Comparison of ENCODE assay signal across 8 cellular contexts in genomic region chr2:152097291-152098032, GRCh38. TPM values are rescaled to one million over a fixed set of nuclear protein-coding genes. Genes with fewer than 3 reads are reported as not detected.
A peak's percentile ranks its signal among the peaks of the same experiment; 100 is the strongest.
DNase-seq lines count a peak whose midpoint lies in the region; ATAC-seq and TF ChIP-seq lines count a peak whose summit lies in the region.

No MANE protein-coding gene starts in this region.

- H3K4me3 ChIP-seq in heart left ventricle = peak overlapping the region; percentile 50 to 78 (median 64)
- peak overlapping the region; percentile 59 for H3K4me3 ChIP-seq in retinal pigment epithelial cell (ENCODE audit: low read length)

- CTCF ChIA-PET in activated CD8-positive, alpha-beta T cell treated with anti-CD3 and anti-CD28 coated beads, Interleukin-2, amount 10 ng/mL, durations not matched to agents 7 days and 5 days (lab: Charles Lee) = interaction anchor here (1.2 kb wide), 1 partner anchor 78 kb away, joined by 3 read pairs; the partner anchor contains the start of gene STAM2

- DNase-seq in AG20443 (ENCODE audit: low spot score) (peak; percentile 52), heart left ventricle (no peak), retinal pigment epithelial cell (ENCODE audit: low read depth) (no peak), NCI-H187 treated with DMSO at 0.1 percent for 48 hours (lab: John Stamatoyannopoulos, UW) (no peak)
- DNase-seq in activated CD8-positive, alpha-beta T cell treated with anti-CD3 and anti-CD28 coated beads, Interleukin-2, amount 10 ng/mL, durations not matched to agents 7 days and 5 days = no peak
- no peak for DNase-seq in activated CD4-positive, alpha-beta T cell treated with anti-CD3 and anti-CD28 coated beads, Interleukin-2, amount 50 U/mL, for 48 hours

- peaks cover 11% of the 10 kb centered on the region for H3K4me1 Mint-ChIP-seq in activated CD8-positive, alpha-beta T cell treated with anti-CD3 and anti-CD28 coated beads, Interleukin-2, amount 10 ng/mL, durations not matched to agents 7 days and 5 days (ENCODE audit: low read depth)

- H3K36me3 Mint-ChIP-seq in activated CD8-positive, alpha-beta T cell treated with anti-CD3 and anti-CD28 coated beads, Interleukin-2, amount 10 ng/mL, durations not matched to agents 7 days and 5 days (ENCODE audit: low read depth) = no peaks in the 10 kb centered on the region

- TF ChIP-seq CTCF in heart left ventricle (IDR thresholded peaks at IDR 0.05) (no peak), retinal pigment epithelial cell (conservative IDR thresholded peaks at IDR 0.05; ENCODE audit: low read depth, low read length) (no peak)

- POLR2A ChIA-PET in activated CD8-positive, alpha-beta T cell treated with anti-CD3 and anti-CD28 coated beads, Interleukin-2, amount 10 ng/mL, durations not matched to agents 7 days and 5 days (lab: Charles Lee) = no interaction called here

- peaks cover 0 to 23% (median 8%) of the 10 kb centered on the region in 12 donors for H3K4me1 ChIP-seq in heart left ventricle

- no peaks in the 10 kb centered on the region for H3K36me3 ChIP-seq in heart left ventricle

- no peak for TF ChIP-seq POLR2A in heart left ventricle (IDR thresholded peaks at IDR 0.05)

- no peaks in the 10 kb centered on the region for H3K9me3 ChIP-seq in heart left ventricle

- no peak overlapping the region for H3K27ac Mint-ChIP-seq in activated CD8-positive, alpha-beta T cell treated with anti-CD3 and anti-CD28 coated beads, Interleukin-2, amount 10 ng/mL, durations not matched to agents 7 days and 5 days

- intact Hi-C loops in heart left ventricle (cut with DNase I) = no loop called here

- H3K9me3 Mint-ChIP-seq in activated CD8-positive, alpha-beta T cell treated with anti-CD3 and anti-CD28 coated beads, Interleukin-2, amount 10 ng/mL, durations not matched to agents 7 days and 5 days (ENCODE audit: insufficient read depth) = no peaks in the 10 kb centered on the region

- 4 to 6% (median 5%) methylated on average over 22 of the region's 22 CpGs for WGBS in heart left ventricle, 4 donors

- ATAC-seq in GM21528 (IDR thresholded peaks at IDR 0.05; ENCODE audit: low FRiP score, unreplicated experiment) (peak; percentile 23), heart left ventricle (peak; percentile 36 to 64 (median 42)), HG03571 (IDR thresholded peaks at IDR 0.05; ENCODE audit: unreplicated experiment) (no peak)
- no peak for ATAC-seq in activated CD8-positive, alpha-beta T cell treated with anti-CD3 and anti-CD28 coated beads, Interleukin-2, amount 10 ng/mL, durations not matched to agents 7 days and 5 days

- peak overlapping the region in 3 of 12 donors; percentile 10 to 47 (median 23) for H3K27ac ChIP-seq in heart left ventricle

- peaks cover 0 to 32% (median 4%) of the 10 kb centered on the region in 9 donors for H3K27me3 ChIP-seq in heart left ventricle

- H3K4me3 Mint-ChIP-seq in activated CD8-positive, alpha-beta T cell treated with anti-CD3 and anti-CD28 coated beads, Interleukin-2, amount 10 ng/mL, durations not matched to agents 7 days and 5 days = peak overlapping the region; percentile 48

- H3K27me3 Mint-ChIP-seq in activated CD8-positive, alpha-beta T cell treated with anti-CD3 and anti-CD28 coated beads, Interleukin-2, amount 10 ng/mL, durations not matched to agents 7 days and 5 days (ENCODE audit: low read depth) = peaks cover 46% of the 10 kb centered on the region

RNA-seq across cellular contexts. Expression of gene CACNB4, which starts 1.4 kb away (rescaled TPM):
- under 1 TPM; 0.29 to 0.47 TPM for total RNA-seq in activated CD8-positive, alpha-beta T cell treated with anti-CD3 and anti-CD28 coated beads, Interleukin-2, amount 10 ng/mL, durations not matched to agents 7 days and 5 days
- total RNA-seq in heart left ventricle = 1 to 10 TPM in 3 of 9 donors, under 1 TPM in 6; 0.25 to 1.5 (median 0.44) TPM
- under 1 TPM; 0.03 to 0.11 TPM for polyA plus RNA-seq in heart left ventricle

Comparison
In these comparisons a context has a peak if more than half of its experiments do, and no peak if none do; other contexts are left out.
1. ATAC-seq: peak in GM21528 (single experiment) and heart left ventricle (4 of 4); none in activated CD8-positive, alpha-beta T cell treated with anti-CD3 and anti-CD28 coated beads, Interleukin-2, amount 10 ng/mL, durations not matched to agents 7 days and 5 days (single experiment) and HG03571 (single experiment).